8 cellular contexts compared by ENCODE assay signal in genomic region chr1:156766288-156767100, GRCh38. TPM values are rescaled to one million over a fixed set of nuclear protein-coding genes. Genes with fewer than 3 reads are reported as not detected.
DNase-seq lines count a peak whose midpoint lies in the region; ATAC-seq lines count a peak whose summit lies in the region.

No MANE protein-coding gene starts in this region.

- H3K4me3 ChIP-seq in SK-N-MC (peak overlapping the region; percentile 84), skin epidermis (peak overlapping the region; percentile 52 to 96 (median 87))

- H3K36me3 ChIP-seq in SK-N-MC (ENCODE audit: insufficient read depth, low read length), result peaks cover 18% of the 10 kb centered on the region

- ATAC-seq in HG02884 (IDR thresholded peaks at IDR 0.05; ENCODE audit: unreplicated experiment) (peak; percentile 9), left cardiac atrium (peak; percentile 2 to 21)

- intact Hi-C loops in left cardiac atrium (cut with DNase I), result loop anchor here in 1 of 2 donors (2.0 to 5.0 kb wide), 2 partner anchors 16 to 39 kb away; partner anchors contain the start of genes HDGF, ISG20L2 and METTL25B

- peak; percentile 39 for DNase-seq in NCI-H2196 treated with DMSO at 0.1 percent for 48 hours (lab: John Stamatoyannopoulos, UW; ENCODE audit: unreplicated experiment)
- no peak for DNase-seq in NCI-H2196 (lab: John Stamatoyannopoulos, UW; ENCODE audit: unreplicated experiment)
- DNase-seq in SK-N-MC (ENCODE audit: low read depth, low spot score), result no peak
- no peak for DNase-seq in left cardiac atrium
- DNase-seq in NCI-H2227 (lab: John Stamatoyannopoulos, UW; ENCODE audit: unreplicated experiment), result no peak
- no peak for DNase-seq in activated CD8-positive, alpha-beta memory T cell treated with anti-CD3 and anti-CD28 coated beads for 24 hours

- H3K9me3 ChIP-seq in SK-N-MC (ENCODE audit: low read depth, low read length), result no peaks in the 10 kb centered on the region

- H3K9ac ChIP-seq in SK-N-MC (ENCODE audit: insufficient read length), result peak overlapping the region; percentile 98

- peak overlapping the region; percentile 86 for H3K27ac ChIP-seq in SK-N-MC
- peak overlapping the region; percentile 25 to 99 (median 96) for H3K27ac ChIP-seq in skin epidermis

RNA-seq across cellular contexts. Expression of gene PRCC, which starts 0.8 kb away (rescaled TPM):
- 10 to 100 TPM; 32.0 to 46.2 TPM for total RNA-seq in left cardiac atrium

RNA-seq across cellular contexts. Expression of gene HDGF, which starts 15.0 kb away (rescaled TPM):
- 100 to 1,000 TPM; 139 to 156 TPM for total RNA-seq in left cardiac atrium

RNA-seq across cellular contexts. Expression of gene MRPL24, which starts 25.6 kb away (rescaled TPM):
- total RNA-seq in left cardiac atrium, result 10 to 100 TPM; 62.9 to 74.0 TPM

RNA-seq across cellular contexts. Expression of gene ISG20L2, which starts 37.9 kb away (rescaled TPM):
- total RNA-seq in left cardiac atrium, result 10 to 100 TPM; 15.7 to 18.6 TPM

RNA-seq across cellular contexts. Expression of gene METTL25B, which starts 38.2 kb away (rescaled TPM):
- total RNA-seq in left cardiac atrium, result 10 to 100 TPM; 14.6 to 20.5 TPM
